In genomic region chr4:44425614-44426208, GRCh38 we compare ENCODE assay signal across 9 cellular contexts. TPM values are rescaled to one million over a fixed set of nuclear protein-coding genes. Genes with fewer than 3 reads are reported as not detected.
DNase-seq lines count a peak whose midpoint lies in the region; ATAC-seq and TF ChIP-seq lines count a peak whose summit lies in the region.
"Had no signal": no experiment of that assay in that cellular context is flagged by ENCODE, and none has a peak within 500 bp of the region (broad histone marks: within the 10 kb centered on the region; RNA-seq: fewer than 3 reads in every experiment).

No MANE protein-coding gene starts in this region.

- H3K36me3 Mint-ChIP-seq in endodermal cell (ENCODE audit: low read depth): no peaks in the 10 kb centered on the region
- no peaks in the 10 kb centered on the region for H3K36me3 Mint-ChIP-seq in progenitor cell of endocrine pancreas (ENCODE audit: insufficient read depth)

- H3K4me3 Mint-ChIP-seq in endodermal cell (no peak overlapping the region), progenitor cell of endocrine pancreas (ENCODE audit: low read depth) (no peak overlapping the region)

- no peaks in the 10 kb centered on the region for H3K9me3 Mint-ChIP-seq in endodermal cell
- H3K9me3 Mint-ChIP-seq in progenitor cell of endocrine pancreas (ENCODE audit: low read depth): no peaks in the 10 kb centered on the region

- intact Hi-C loops in sigmoid colon (cut with DNase I): no loop called here

- peak; percentile 53 for DNase-seq in H4 (ENCODE audit: low spot score)
- peak; percentile 24 for DNase-seq in NCI-H748 treated with DMSO at 0.1 percent for 48 hours (lab: John Stamatoyannopoulos, UW)
- peak; percentile 75 for DNase-seq in endodermal cell
- DNase-seq in progenitor cell of endocrine pancreas (ENCODE audit: low spot score, unreplicated experiment): no peak
- DNase-seq in SIG-M5 (lab: John Stamatoyannopoulos, UW): no peak
- no peak for DNase-seq in sigmoid colon
- DNase-seq: esophagus squamous epithelium, stomach had no signal

- peak; percentile 94 for TF ChIP-seq CTCF in endodermal cell (conservative IDR thresholded peaks at IDR 0.05)
- peak; percentile 57 for TF ChIP-seq CTCF in progenitor cell of endocrine pancreas (IDR thresholded peaks at IDR 0.05; ENCODE audit: unreplicated experiment)
- TF ChIP-seq CTCF in sigmoid colon (IDR thresholded peaks at IDR 0.05): no peak

- ATAC-seq in HG03520 (IDR thresholded peaks at IDR 0.05; ENCODE audit: unreplicated experiment): no peak

- no peak overlapping the region for H3K9ac ChIP-seq in endodermal cell (ENCODE audit: extremely low read depth, low read length, poor library complexity, severe bottlenecking)

- H3K27ac ChIP-seq in endodermal cell (ENCODE audit: low read depth, low read length) (no peak overlapping the region), sigmoid colon (no peak overlapping the region)
- H3K27ac ChIP-seq: esophagus squamous epithelium, stomach had no signal

- H3K4me3 ChIP-seq in endodermal cell (ENCODE audit: low read length) (no peak overlapping the region), sigmoid colon (no peak overlapping the region)
- H3K4me3 ChIP-seq: esophagus squamous epithelium, stomach had no signal

- H3K27ac Mint-ChIP-seq in endodermal cell (no peak overlapping the region), progenitor cell of endocrine pancreas (no peak overlapping the region)

- no peaks in the 10 kb centered on the region for H3K36me3 ChIP-seq in endodermal cell (ENCODE audit: control insufficient read depth, insufficient read depth, low read length)
- H3K36me3 ChIP-seq in sigmoid colon: no peaks in the 10 kb centered on the region
- H3K36me3 ChIP-seq: esophagus squamous epithelium, stomach had no signal

- 61% methylated on average over 2 of the region's 2 CpGs; no CpG with 5 or more reads in 1 of the 2 experiments for WGBS in endodermal cell (ENCODE audit: insufficient coverage in 1 of 2, insufficient read length in 1 of 2), 2 experiments
- 28 to 44% methylated on average over 2 of the region's 2 CpGs for WGBS in sigmoid colon, 2 donors

- TF ChIP-seq POLR2A in sigmoid colon (IDR thresholded peaks at IDR 0.05): no peak

- H3K27me3 Mint-ChIP-seq in endodermal cell (ENCODE audit: insufficient read depth): no peaks in the 10 kb centered on the region
- no peaks in the 10 kb centered on the region for H3K27me3 Mint-ChIP-seq in progenitor cell of endocrine pancreas

- H3K27me3 ChIP-seq in endodermal cell (ENCODE audit: control insufficient read depth, insufficient read depth, low read length, poor library complexity, severe bottlenecking) (no peaks in the 10 kb centered on the region), sigmoid colon (no peaks in the 10 kb centered on the region)
- H3K27me3 ChIP-seq: esophagus squamous epithelium, stomach had no signal

- H3K9me3 ChIP-seq in endodermal cell (ENCODE audit: control insufficient read depth, low read length) (no peaks in the 10 kb centered on the region), sigmoid colon (no peaks in the 10 kb centered on the region)
- H3K9me3 ChIP-seq: esophagus squamous epithelium, stomach had no signal

- TF ChIP-seq EP300 in sigmoid colon (IDR thresholded peaks at IDR 0.05): no peak

- peaks cover 17% of the 10 kb centered on the region for H3K4me1 Mint-ChIP-seq in endodermal cell
- H3K4me1 Mint-ChIP-seq in progenitor cell of endocrine pancreas (ENCODE audit: low read depth): peaks cover 2% of the 10 kb centered on the region

- peaks cover 6% of the 10 kb centered on the region for H3K4me1 ChIP-seq in endodermal cell (ENCODE audit: control insufficient read depth, insufficient read depth, low read length)
- H3K4me1 ChIP-seq in sigmoid colon: no peaks in the 10 kb centered on the region
- H3K4me1 ChIP-seq: esophagus squamous epithelium, stomach had no signal

RNA-seq across cellular contexts. Expression of gene KCTD8, which starts 22.9 kb away (rescaled TPM):
- 0.18 and 0.21 TPM in 2 replicates for total RNA-seq in H4 (2014; rRNA removed; shearing (Covaris generic))
- total RNA-seq in endodermal cell: 1 to 10 TPM in 1 of 2 donors, under 1 TPM in 1; 0.88 to 1.2 TPM
- polyA plus RNA-seq in endodermal cell (2013, experiment 1 of 2): 0.39 TPM
- 0.70 TPM for polyA plus RNA-seq in endodermal cell (2013, experiment 2 of 2)
- 1.3 and 1.7 TPM in 2 replicates for total RNA-seq in progenitor cell of endocrine pancreas
- total RNA-seq in sigmoid colon: 1 to 10 TPM; 1.4 to 2.7 (median 2.0) TPM
- under 1 TPM in 1 of 3 donors, not detected in 2; 0.03 TPM for polyA plus RNA-seq in sigmoid colon

Comparison
In these comparisons a context has a peak if more than half of its experiments do, and no peak if none do; other contexts are left out.
1. DNase-seq: peak in H4 (single experiment), NCI-H748 treated with DMSO at 0.1 percent for 48 hours (single experiment) and endodermal cell (single experiment); none in progenitor cell of endocrine pancreas (single experiment), SIG-M5 (single experiment) and sigmoid colon (single experiment).
2. CTCF ChIP-seq: peak in endodermal cell (single experiment) and progenitor cell of endocrine pancreas (single experiment); none in sigmoid colon (0 of 4).